ENCODE assay signal across 14 cellular contexts in the genomic region with DNA sequence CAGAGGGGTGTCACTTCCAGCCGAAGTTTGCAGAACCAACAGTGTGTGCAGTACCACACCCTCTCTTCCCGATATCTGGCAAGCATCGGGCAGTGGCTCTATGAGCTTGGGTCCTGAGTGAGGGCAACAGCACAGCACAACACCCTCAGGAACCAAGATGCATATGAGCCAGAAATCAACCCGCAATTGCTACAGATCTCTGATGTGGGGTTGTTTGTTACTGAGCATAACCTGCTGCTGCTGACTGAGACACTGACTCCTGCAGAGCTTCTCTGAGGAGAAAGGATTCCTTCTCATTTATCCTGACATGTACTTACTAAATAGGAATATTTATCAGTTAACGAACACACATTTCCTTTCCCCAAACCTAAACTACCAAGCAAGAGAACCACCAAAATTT.
"Had no signal": no experiment of that assay in that cellular context is flagged by ENCODE, and none has a peak within 500 bp of the region (broad histone marks: within the 10 kb centered on the region; RNA-seq: fewer than 3 reads in every experiment).

No MANE protein-coding gene starts in this region.

- H3K27ac ChIP-seq: neural progenitor cell, ovary, parathyroid adenoma, psoas muscle, skin epidermis, spleen, suprapubic skin, testis, tibial artery, transverse colon, upper lobe of right lung, vagina had no signal

- H3K27me3 ChIP-seq: ovary, testis, vagina had no signal

- H3K4me1 ChIP-seq: parathyroid adenoma, psoas muscle, testis, transverse colon, upper lobe of right lung, vagina had no signal

- H3K9me3 ChIP-seq: ovary, psoas muscle, spleen, suprapubic skin, testis, tibial artery, transverse colon, upper lobe of right lung, vagina had no signal

- H3K4me3 ChIP-seq: neural progenitor cell, ovary, psoas muscle, skin epidermis, smooth muscle cell, spleen, suprapubic skin, testis, tibial artery, transverse colon, upper lobe of right lung, vagina had no signal

- H3K9ac ChIP-seq: neural progenitor cell, parathyroid adenoma had no signal

- ATAC-seq: stimulated activated naive CD8-positive, alpha-beta T cell treated with anti-CD3 and anti-CD28 coated beads, Interleukin-15, Interleukin-2, amounts not matched to agents 100 U/mL and 50 U/mL, for 24 hours had no signal

- H3K79me2 ChIP-seq: parathyroid adenoma had no signal

- H3K4me2 ChIP-seq: neural progenitor cell, smooth muscle cell had no signal

- H3K36me3 ChIP-seq: neural progenitor cell, ovary, spleen, suprapubic skin, tibial artery, transverse colon, upper lobe of right lung, vagina had no signal

- H2AFZ ChIP-seq: neural progenitor cell, parathyroid adenoma had no signal
